ENCODE assay signal across 12 cellular contexts in genomic region chr7:80542398-80542797, GRCh38.
DNase-seq lines count a peak whose midpoint lies in the region; ATAC-seq and TF ChIP-seq lines count a peak whose summit lies in the region.
"Had no signal": no experiment of that assay in that cellular context is flagged by ENCODE, and none has a peak within 500 bp of the region (broad histone marks: within the 10 kb centered on the region; RNA-seq: fewer than 3 reads in every experiment).

No MANE protein-coding gene starts in this region.

- DNase-seq in ACHN (peak; percentile 39), HS-27A (ENCODE audit: low read depth) (peak; percentile 75), brain microvascular endothelial cell (peak; percentile 71), hepatic stellate cell (ENCODE audit: low spot score) (peak; percentile 55), NCI-H510A (lab: John Stamatoyannopoulos, UW) (no peak), CD1c-positive myeloid dendritic cell (ENCODE audit: extremely low spot score) (no peak)
- DNase-seq in central memory CD4-positive, alpha-beta T cell: no peak
- DNase-seq: H7; stimulated activated naive CD4-positive, alpha-beta T cell had no signal

- no peaks in the 10 kb centered on the region for H3K27me3 ChIP-seq in brain microvascular endothelial cell (replicated peaks)

- no peak for TF ChIP-seq CTCF in brain microvascular endothelial cell (IDR thresholded peaks at IDR 0.05; ENCODE audit: low read depth, low read length, missing control alignments)

- in situ Hi-C loops in ACHN (cut with HindIII; ENCODE audit: low pct_ligation_motif_present, low pct_unique_long_range_greater_than_20kb, low sequenced_read_pairs) (no loop called here), brain microvascular endothelial cell (cut with HindIII; ENCODE audit: low pct_ligation_motif_present, low sequenced_read_pairs) (no loop called here)

- H3K4me3 ChIP-seq in brain microvascular endothelial cell (ENCODE audit: low read depth, low read length): no peak overlapping the region

- peak overlapping the region; percentile 53 for H3K27ac ChIP-seq in brain microvascular endothelial cell

- H3K36me3 ChIP-seq in brain microvascular endothelial cell (replicated peaks): no peaks in the 10 kb centered on the region

- ATAC-seq in HG02623 (IDR thresholded peaks at IDR 0.05; ENCODE audit: unreplicated experiment): no peak
- ATAC-seq: natural killer cell treated with Interleukin-12 subunit alpha and Interleukin-12 subunit beta and Interleukin-15 and Interleukin-18, amount 100 ng/mL, for 72 hours; Right ventricle myocardium inferior had no signal

Comparison
In these comparisons a context has a peak if more than half of its experiments do, and no peak if none do; other contexts are left out.
1. DNase-seq: peak in ACHN (single experiment), HS-27A (single experiment), brain microvascular endothelial cell (single experiment) and hepatic stellate cell (single experiment); none in central memory CD4-positive, alpha-beta T cell (single experiment), NCI-H510A (single experiment) and CD1c-positive myeloid dendritic cell (single experiment).